ENCODE assay signal across 9 cellular contexts in the genomic region with DNA sequence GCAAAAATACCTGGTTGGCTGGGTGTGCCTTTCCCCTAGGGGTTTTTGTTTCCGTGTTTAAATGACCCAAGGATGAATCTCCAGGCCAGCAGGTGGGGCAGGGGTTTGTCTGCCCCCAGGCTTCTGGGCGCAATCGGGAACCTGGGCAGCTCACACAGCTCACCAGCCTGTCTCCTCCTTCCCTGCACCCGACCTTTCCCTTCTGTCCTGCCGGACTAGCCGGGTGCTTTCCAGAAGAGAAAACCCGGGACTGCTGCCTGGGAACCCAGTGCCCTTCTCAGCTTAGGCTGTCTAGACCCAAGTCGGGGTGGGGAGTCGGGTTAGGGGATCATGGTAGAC.
DNase-seq lines count a peak whose midpoint lies in the region; ATAC-seq and TF ChIP-seq lines count a peak whose summit lies in the region.
"Had no signal": no experiment of that assay in that cellular context is flagged by ENCODE, and none has a peak within 500 bp of the region (broad histone marks: within the 10 kb centered on the region; RNA-seq: fewer than 3 reads in every experiment).

No MANE protein-coding gene starts in this region.

- H3K36me3 ChIP-seq in NT2/D1 (ENCODE audit: insufficient read depth, insufficient read length, low read length) (peaks cover 13% of the 10 kb centered on the region), mesenchymal stem cell (ENCODE audit: control insufficient read depth in 1 of 2, insufficient read depth in 2 of 2, low read depth in 1 of 2, low read length in 2 of 2) (peaks cover 0 to 7% of the 10 kb centered on the region in 2 experiments), subcutaneous abdominal adipose tissue (ENCODE audit: control insufficient read depth in 5 of 5, insufficient read depth in 5 of 5, low read length in 5 of 5) (no peaks in the 10 kb centered on the region)
- H3K36me3 ChIP-seq: SJSA1 had no signal

- peak overlapping the region; percentile 5 for H4K8ac ChIP-seq in mesenchymal stem cell (ENCODE audit: low read length)

- no peaks in the 10 kb centered on the region for H3K27me3 ChIP-seq in NT2/D1 (ENCODE audit: insufficient read depth, insufficient read length)
- no peaks in the 10 kb centered on the region for H3K27me3 ChIP-seq in mesenchymal stem cell (ENCODE audit: control insufficient read depth in 1 of 2, insufficient read depth in 1 of 2, low read length in 2 of 2)
- no peaks in the 10 kb centered on the region for H3K27me3 ChIP-seq in subcutaneous abdominal adipose tissue (ENCODE audit: control insufficient read depth in 5 of 5, insufficient read depth in 4 of 5, low read length in 5 of 5)
- H3K27me3 ChIP-seq: SJSA1 had no signal

- H3K4me1 ChIP-seq in NT2/D1 (ENCODE audit: insufficient read depth, insufficient read length), result peaks cover 51% of the 10 kb centered on the region
- H3K4me1 ChIP-seq in mesenchymal stem cell (ENCODE audit: control insufficient read depth, insufficient read depth, low read depth, low read length), result peaks cover 35% of the 10 kb centered on the region
- H3K4me1 ChIP-seq in subcutaneous abdominal adipose tissue (ENCODE audit: control insufficient read depth in 5 of 5, insufficient read depth in 5 of 5, low read length in 5 of 5), result peaks cover 18 to 62% (median 49%) of the 10 kb centered on the region in 5 donors
- H3K4me1 ChIP-seq: SJSA1 had no signal

- peak overlapping the region in 1 of 2 experiments; percentile 47 for H2BK12ac ChIP-seq in mesenchymal stem cell (ENCODE audit: low read length in 2 of 2)

- peak overlapping the region in 1 of 2 experiments; percentile 75 for H3K18ac ChIP-seq in mesenchymal stem cell (ENCODE audit: low read depth in 1 of 2, low read length in 2 of 2)

- H2BK5ac ChIP-seq in mesenchymal stem cell (ENCODE audit: low read depth, low read length, poor library complexity, severe bottlenecking), result peak overlapping the region; percentile 3

- no peak for TF ChIP-seq CTCF in GM13976 (IDR thresholded peaks at IDR 0.05; ENCODE audit: borderline replicate concordance, control extremely low read depth, extremely low read depth, insufficient read depth, missing control alignments)

- no peak for ATAC-seq in GM21367 (IDR thresholded peaks at IDR 0.05; ENCODE audit: unreplicated experiment)

- H2AK5ac ChIP-seq in mesenchymal stem cell (ENCODE audit: low read length, severe bottlenecking), result peak overlapping the region; percentile 5

- H2BK120ac ChIP-seq in mesenchymal stem cell (ENCODE audit: low read depth, low read length), result peak overlapping the region; percentile 66

- peak overlapping the region in 1 of 2 experiments; percentile 75 for H3K4ac ChIP-seq in mesenchymal stem cell (ENCODE audit: low read depth in 1 of 2, low read length in 2 of 2)

- DNase-seq in NT2/D1 (ENCODE audit: low read depth, low spot score) (no peak), epithelial cell of prostate (ENCODE audit: low read depth, low spot score) (no peak), mesenchymal stem cell (peak; percentile 64), NCI-H1694 treated with DMSO at 0.1 percent for 48 hours (lab: John Stamatoyannopoulos, UW) (no peak), GM13976 (ENCODE audit: low spot score) (no peak)
- DNase-seq in stimulated activated CD4-positive, alpha-beta T cell treated with anti-CD3 and anti-CD28 coated beads, Interleukin-1b, Interleukin-23, amount 100 ng/mL, for 48 hours, result no peak

- no peak overlapping the region for H3K23ac ChIP-seq in mesenchymal stem cell (ENCODE audit: low read length in 2 of 2)

- H3K4me2 ChIP-seq in mesenchymal stem cell (ENCODE audit: low read length, poor library complexity, severe bottlenecking), result peak overlapping the region; percentile 67

- H3K27ac ChIP-seq in epithelial cell of prostate, result peak overlapping the region; percentile 67
- peak overlapping the region; percentile 73 for H3K27ac ChIP-seq in mesenchymal stem cell (ENCODE audit: low read length, poor library complexity, severe bottlenecking)
- peak overlapping the region; percentile 54 for H3K27ac ChIP-seq in subcutaneous abdominal adipose tissue (ENCODE audit: low read depth, low read length)
- H3K27ac ChIP-seq: SJSA1 had no signal

- H3K9ac ChIP-seq in NT2/D1 (ENCODE audit: insufficient read length, low read depth) (peak overlapping the region; percentile 80), mesenchymal stem cell (ENCODE audit: low read length) (peak overlapping the region; percentile 75), subcutaneous abdominal adipose tissue (ENCODE audit: low read length in 5 of 5) (peak overlapping the region; percentile 63 to 77 (median 72))

- no peak overlapping the region for H2AFZ ChIP-seq in mesenchymal stem cell (ENCODE audit: low read depth, low read length)

- no peak overlapping the region for H3K14ac ChIP-seq in mesenchymal stem cell (ENCODE audit: low read length in 2 of 2)

- H3K4me3 ChIP-seq in NT2/D1 (ENCODE audit: insufficient read length, low read depth) (peak overlapping the region; percentile 41), mesenchymal stem cell (ENCODE audit: insufficient read depth in 1 of 2, low read depth in 1 of 2, low read length in 2 of 2) (peak overlapping the region in 1 of 2 experiments; percentile 74), subcutaneous abdominal adipose tissue (ENCODE audit: low read depth in 1 of 5, low read length in 5 of 5) (peak overlapping the region; percentile 56 to 65 (median 61))
- H3K4me3 ChIP-seq: SJSA1 had no signal

- no peak overlapping the region for H4K91ac ChIP-seq in mesenchymal stem cell (ENCODE audit: low read length)

- WGBS in mesenchymal stem cell, result 38% methylated on average over 9 of the region's 9 CpGs

- peaks cover 54% of the 10 kb centered on the region for H3K79me1 ChIP-seq in mesenchymal stem cell (replicated peaks; ENCODE audit: low read length, poor library complexity, severe bottlenecking)

- H2BK15ac ChIP-seq in mesenchymal stem cell (ENCODE audit: low read depth, poor library complexity, severe bottlenecking), result peak overlapping the region; percentile 17

- in situ Hi-C loops in GM13976 (cut with MboI; ENCODE audit: low sequenced_read_pairs, unreplicated experiment), result loop anchor here (25.0 kb wide), 1 partner anchor 252 kb away; no protein-coding TSS in a partner anchor

- no peaks in the 10 kb centered on the region for H3K9me3 ChIP-seq in NT2/D1 (ENCODE audit: insufficient read depth, low read length)
- no peaks in the 10 kb centered on the region for H3K9me3 ChIP-seq in mesenchymal stem cell (ENCODE audit: control insufficient read depth, low read length)
- H3K9me3 ChIP-seq in subcutaneous abdominal adipose tissue (ENCODE audit: control insufficient read depth in 5 of 5, low read length in 5 of 5), result no peaks in the 10 kb centered on the region
- H3K9me3 ChIP-seq: SJSA1 had no signal
